Comparison of ENCODE assay signal across 8 cellular contexts in genomic region chr6:13538084-13538483, GRCh38. TPM values are rescaled to one million over a fixed set of nuclear protein-coding genes. Genes with fewer than 3 reads are reported as not detected.
A peak's percentile ranks its signal among the peaks of the same experiment; 100 is the strongest.
DNase-seq lines count a peak whose midpoint lies in the region; ATAC-seq, FAIRE-seq and TF ChIP-seq lines count a peak whose summit lies in the region.

No MANE protein-coding gene starts in this region.

- no peaks in the 10 kb centered on the region for H4K20me1 ChIP-seq in mammary epithelial cell (ENCODE audit: insufficient read depth, low read length)
- H4K20me1 ChIP-seq in HepG2 (ENCODE audit: insufficient read depth, low read length), result no peaks in the 10 kb centered on the region

- no peaks in the 10 kb centered on the region for H3K9me3 Mint-ChIP-seq in activated T-helper 17 cell treated with anti-CD3 and anti-CD28 coated beads, Interleukin-2, amount 50 U/mL, for 72 hours

- BruUV-seq in mammary epithelial cell (replicated peaks; lab: Mats Ljungman, UMichigan) (no TSS peak), HepG2 (replicated peaks; lab: Mats Ljungman, UMichigan) (no TSS peak)

- no peaks in the 10 kb centered on the region for H3K9me3 ChIP-seq in MG63
- no peaks in the 10 kb centered on the region for H3K9me3 ChIP-seq in mammary epithelial cell (replicated peaks; ENCODE audit: insufficient read depth, low read length)
- H3K9me3 ChIP-seq in HepG2 (ENCODE audit: low read length), result no peaks in the 10 kb centered on the region

- TF ChIP-seq POLR2A in HepG2 (IDR thresholded peaks at IDR 0.05; ENCODE audit: insufficient read depth in 1 of 2, low read depth in 2 of 2, low read length in 2 of 2), result no peak

- no peak overlapping the region for H3K9ac ChIP-seq in mammary epithelial cell (ENCODE audit: insufficient read depth, low read length)
- H3K9ac ChIP-seq in HepG2 (ENCODE audit: insufficient read depth, low read depth, low read length), result no peak overlapping the region

- WGBS in mammary epithelial cell (ENCODE audit: low coverage, missing lambda C conversion rate), result 52% methylated on average over 2 of the region's 2 CpGs
- WGBS in HepG2 (ENCODE audit: low lambda C conversion rate), result 9% methylated on average over 2 of the region's 2 CpGs

- intact Hi-C loops in mammary epithelial cell (cut with micrococcal nuclease), result loop anchor here (1.0 to 10.0 kb wide), 4 partner anchors 51 to 633 kb away; partner anchors contain the start of gene GFOD1
- intact Hi-C loops in HepG2 (cut with micrococcal nuclease; ENCODE audit: unreplicated experiment), result loop anchor here (1.0 kb wide), 1 partner anchor 202 kb away; no protein-coding TSS in a partner anchor

- no peaks in the 10 kb centered on the region for H3K79me2 ChIP-seq in mammary epithelial cell (ENCODE audit: insufficient read depth, low read length)
- no peaks in the 10 kb centered on the region for H3K79me2 ChIP-seq in HepG2 (ENCODE audit: insufficient read depth, low read length)

- DNase-seq in ELR (ENCODE audit: low read depth) (peak; percentile 76), MG63 (peak; percentile 6), mammary epithelial cell (peak; percentile 22), HepG2 (ENCODE audit: low spot score) (peak; percentile 55), UCSD-AML1 (lab: John Stamatoyannopoulos, UW; ENCODE audit: unreplicated experiment) (no peak)
- no peak for DNase-seq in effector CD4-positive, alpha-beta T cell

- ATAC-seq in HepG2, result peak; percentile 73
- no peak for ATAC-seq in activated T-helper 17 cell treated with anti-CD3 and anti-CD28 coated beads, Interleukin-2, amount 50 U/mL, for 72 hours (replicated peaks)
- no peak for ATAC-seq in GM21367 (IDR thresholded peaks at IDR 0.05; ENCODE audit: unreplicated experiment)

- H3K27me3 ChIP-seq in MG63 (no peaks in the 10 kb centered on the region), mammary epithelial cell (ENCODE audit: insufficient read depth, low read length) (no peaks in the 10 kb centered on the region), HepG2 (ENCODE audit: control insufficient read depth in 1 of 2, insufficient read depth in 2 of 2, low read length in 2 of 2) (peaks cover 0 to 12% of the 10 kb centered on the region in 2 experiments)

- in situ Hi-C loops in mammary epithelial cell (cut with MboI; ENCODE audit: low sequenced_read_pairs in 2 of 2), result loop anchor here (10.0 to 25.0 kb wide), 2 partner anchors 203 to 626 kb away; no protein-coding TSS in a partner anchor
- in situ Hi-C loops in HepG2 (cut with HindIII; ENCODE audit: extremely low pct_ligation_motif_present, low pct_unique_long_range_greater_than_20kb), result loop anchor here (5.0 to 25.0 kb wide), 3 partner anchors 201 to 626 kb away; no protein-coding TSS in a partner anchor

- no peak overlapping the region for H2AFZ ChIP-seq in mammary epithelial cell (ENCODE audit: low read depth, low read length)
- no peak overlapping the region for H2AFZ ChIP-seq in HepG2 (ENCODE audit: low read length)

- no peak overlapping the region for H3K27ac Mint-ChIP-seq in activated T-helper 17 cell treated with anti-CD3 and anti-CD28 coated beads, Interleukin-2, amount 50 U/mL, for 72 hours

- H3K4me2 ChIP-seq in mammary epithelial cell (ENCODE audit: insufficient read depth, low read depth, low read length), result no peak overlapping the region
- H3K4me2 ChIP-seq in HepG2 (ENCODE audit: low read depth, low read length), result no peak overlapping the region

- no peaks in the 10 kb centered on the region for H3K27me3 Mint-ChIP-seq in activated T-helper 17 cell treated with anti-CD3 and anti-CD28 coated beads, Interleukin-2, amount 50 U/mL, for 72 hours

- CTCF ChIA-PET in mammary epithelial cell (lab: Charles Lee; ENCODE audit: low non-redundant PET), result no interaction called here
- CTCF ChIA-PET in HepG2 (lab: Yijun Ruan, JAX; ENCODE audit: low intra/inter-chr PET ratio, low total read pairs), result interaction anchor here (1.3 to 2.7 kb wide), 2 partner anchors 201 to 205 kb away, joined by 4 to 37 read pairs; no protein-coding TSS in a partner anchor

- TF ChIP-seq RAD21 in HepG2 (CRISPR knock-in tag; IDR thresholded peaks at IDR 0.05), result peak; percentile 69

- H3K4me3 ChIP-seq in MG63, result no peak overlapping the region
- H3K4me3 ChIP-seq in mammary epithelial cell (replicated peaks in 1 of 3; ENCODE audit: insufficient read depth in 1 of 3, low read depth in 2 of 3, low read length in 3 of 3), result no peak overlapping the region
- H3K4me3 ChIP-seq in HepG2 (replicated peaks in 1 of 3; ENCODE audit: insufficient read depth in 1 of 3, low read depth in 2 of 3, low read length in 3 of 3), result no peak overlapping the region

- no peak overlapping the region for H3K4me3 Mint-ChIP-seq in activated T-helper 17 cell treated with anti-CD3 and anti-CD28 coated beads, Interleukin-2, amount 50 U/mL, for 72 hours

- no peaks in the 10 kb centered on the region for H3K4me1 Mint-ChIP-seq in activated T-helper 17 cell treated with anti-CD3 and anti-CD28 coated beads, Interleukin-2, amount 50 U/mL, for 72 hours

- dilution Hi-C loops in mammary epithelial cell (cut with HindIII; ENCODE audit: low sequenced_read_pairs), result no loop called here

- no peaks in the 10 kb centered on the region for H3K36me3 Mint-ChIP-seq in activated T-helper 17 cell treated with anti-CD3 and anti-CD28 coated beads, Interleukin-2, amount 50 U/mL, for 72 hours (ENCODE audit: low read depth)

- H3K36me3 ChIP-seq in MG63 (no peaks in the 10 kb centered on the region), mammary epithelial cell (ENCODE audit: insufficient read depth, low read length) (no peaks in the 10 kb centered on the region), HepG2 (replicated peaks in 1 of 2; ENCODE audit: control insufficient read depth in 1 of 2, insufficient read depth in 2 of 2, low read length in 2 of 2) (no peaks in the 10 kb centered on the region)

- TF ChIP-seq CTCF in mammary epithelial cell (conservative IDR thresholded peaks at IDR 0.05 in 1 of 2, IDR thresholded peaks at IDR 0.05 in 1 of 2; ENCODE audit: extremely low read depth in 1 of 2, insufficient read depth in 1 of 2, low read depth in 1 of 2, low read length in 2 of 2) (peak; percentile 10 to 48), HepG2 (CRISPR knock-in tag; IDR thresholded peaks at IDR 0.05) (peak; percentile 53)

- TF ChIP-seq EP300 in HepG2 (IDR thresholded peaks at IDR 0.05; ENCODE audit: low read depth in 2 of 2, low read length in 2 of 2) (no peak), HepG2 (CRISPR knock-in tag; IDR thresholded peaks at IDR 0.05; ENCODE audit: borderline replicate concordance) (no peak)

- peak; percentile 15 for FAIRE-seq in HepG2 (lab: Jason Lieb, UNC)

- H3K4me1 ChIP-seq in mammary epithelial cell (ENCODE audit: insufficient read depth, low read length) (no peaks in the 10 kb centered on the region), HepG2 (ENCODE audit: insufficient read depth, low read length) (no peaks in the 10 kb centered on the region)

- POLR2A ChIA-PET in HepG2 (lab: Yijun Ruan, JAX), result interaction anchor here (0.6 kb wide), 1 partner anchor 36 kb away, joined by 3 read pairs; the partner anchor contains the start of gene SIRT5

- no peak overlapping the region for H3K27ac ChIP-seq in mammary epithelial cell (ENCODE audit: insufficient read depth, low read depth, low read length)
- no peak overlapping the region for H3K27ac ChIP-seq in HepG2 (ENCODE audit: extremely low read length, insufficient read depth, low read length)

RNA-seq across cellular contexts. Expression of gene SIRT5, which starts 36.3 kb away (rescaled TPM):
- 18.1 and 34.3 TPM in 2 replicates for total RNA-seq in MG63 (2014; rRNA removed; shearing (Covaris generic); ENCODE audit: low replicate concordance)
- total RNA-seq in mammary epithelial cell (10 to 100 TPM; 11.8 to 12.4 TPM), HepG2 (2016; rRNA removed; fragmentation: Illumina TruSeq; extraction: Trizol) (16.6 and 21.8 TPM in 2 replicates)
- polyA plus RNA-seq in mammary epithelial cell (5.1 TPM), HepG2 (2011; rRNA removed) (13.4 and 14.1 TPM in 2 replicates)
- polyA minus RNA-seq in mammary epithelial cell, result 2.3 TPM
- total RNA-seq in HepG2 (2016; cell fraction: cytosol; rRNA removed; fragmentation: Illumina TruSeq; extraction: Trizol; ENCODE audit: low read depth), result 21.9 and 28.4 TPM in 2 replicates
- total RNA-seq in HepG2 (2016; cell fraction: insoluble cytoplasmic fraction; rRNA removed; fragmentation: Illumina TruSeq; extraction: Trizol), result 17.2 TPM in 2 replicates
- 17.8 and 18.2 TPM in 2 replicates for total RNA-seq in HepG2 (2016; cell fraction: membrane; rRNA removed; fragmentation: Illumina TruSeq; extraction: Trizol)
- total RNA-seq in HepG2 (2016; cell fraction: nucleus; rRNA removed; fragmentation: Illumina TruSeq; extraction: Trizol), result 13.1 and 16.9 TPM in 2 replicates
- 8.8 and 9.0 TPM in 2 replicates for polyA plus RNA-seq in HepG2 (2011; cell fraction: cytosol; rRNA removed)
- polyA plus RNA-seq in HepG2 (2011; cell fraction: nucleus; rRNA removed), result 20.2 and 21.9 TPM in 2 replicates
- 10.3 and 16.7 TPM in 2 replicates for polyA plus RNA-seq in HepG2 (2012)
- polyA plus RNA-seq in HepG2 (2016; cell fraction: cytosol; fragmentation: Illumina TruSeq; extraction: Trizol; ENCODE audit: low read depth), result 4.9 and 5.9 TPM in 2 replicates
- 19.7 and 19.8 TPM in 2 replicates for polyA plus RNA-seq in HepG2 (2016; cell fraction: insoluble cytoplasmic fraction; fragmentation: Illumina TruSeq; extraction: Trizol; ENCODE audit: low read depth)
- polyA plus RNA-seq in HepG2 (2016; cell fraction: membrane; fragmentation: Illumina TruSeq; extraction: Trizol; ENCODE audit: low read depth), result 8.4 and 10.3 TPM in 2 replicates
- polyA plus RNA-seq in HepG2 (2016; cell fraction: nucleus; fragmentation: Illumina TruSeq; extraction: Trizol; ENCODE audit: insufficient read depth, low read depth), result 27.2 and 27.6 TPM in 2 replicates
- 5.4 and 6.8 TPM in 2 replicates for polyA minus RNA-seq in HepG2 (2011; rRNA and poly(A)+ RNA removed; ENCODE audit: low replicate concordance)
- polyA minus RNA-seq in HepG2 (2011; cell fraction: cytosol; rRNA and poly(A)+ RNA removed), result 6.1 and 6.7 TPM in 2 replicates
- 16.8 and 17.6 TPM in 2 replicates for polyA minus RNA-seq in HepG2 (2011; cell fraction: nucleus; rRNA and poly(A)+ RNA removed)
- 1 to 10 TPM; 6.6 to 8.9 TPM for total RNA-seq in activated T-helper 17 cell treated with anti-CD3 and anti-CD28 coated beads, Interleukin-2, amount 50 U/mL, for 72 hours

RNA-seq across cellular contexts. Expression of gene GFOD1, which starts 50.7 kb away (rescaled TPM):
- 0.72 and 1.3 TPM in 2 replicates for total RNA-seq in MG63 (2014; rRNA removed; shearing (Covaris generic); ENCODE audit: low replicate concordance)
- total RNA-seq in mammary epithelial cell, result 10 to 100 TPM; 12.3 to 37.3 TPM
- 5.3 TPM for polyA plus RNA-seq in mammary epithelial cell
- polyA minus RNA-seq in mammary epithelial cell, result 9.5 TPM
- 6.4 TPM in 2 replicates for total RNA-seq in HepG2 (2016; rRNA removed; fragmentation: Illumina TruSeq; extraction: Trizol)
- total RNA-seq in HepG2 (2016; cell fraction: cytosol; rRNA removed; fragmentation: Illumina TruSeq; extraction: Trizol; ENCODE audit: low read depth), result 1.1 TPM in 2 replicates
- 5.1 and 7.1 TPM in 2 replicates for total RNA-seq in HepG2 (2016; cell fraction: insoluble cytoplasmic fraction; rRNA removed; fragmentation: Illumina TruSeq; extraction: Trizol)
- 3.3 and 3.7 TPM in 2 replicates for total RNA-seq in HepG2 (2016; cell fraction: membrane; rRNA removed; fragmentation: Illumina TruSeq; extraction: Trizol)
- total RNA-seq in HepG2 (2016; cell fraction: nucleus; rRNA removed; fragmentation: Illumina TruSeq; extraction: Trizol), result 11.3 and 14.8 TPM in 2 replicates
- 1.8 and 1.9 TPM in 2 replicates for polyA plus RNA-seq in HepG2 (2011; rRNA removed)
- polyA plus RNA-seq in HepG2 (2011; cell fraction: cytosol; rRNA removed), result 1.1 and 1.2 TPM in 2 replicates
- polyA plus RNA-seq in HepG2 (2011; cell fraction: nucleus; rRNA removed), result 3.9 TPM in 2 replicates
- polyA plus RNA-seq in HepG2 (2012), result 0.56 and 0.64 TPM in 2 replicates
- 0.99 and 1.2 TPM in 2 replicates for polyA plus RNA-seq in HepG2 (2016; cell fraction: cytosol; fragmentation: Illumina TruSeq; extraction: Trizol; ENCODE audit: low read depth)
- 2.9 and 3.7 TPM in 2 replicates for polyA plus RNA-seq in HepG2 (2016; cell fraction: insoluble cytoplasmic fraction; fragmentation: Illumina TruSeq; extraction: Trizol; ENCODE audit: low read depth)
- 2.2 and 2.5 TPM in 2 replicates for polyA plus RNA-seq in HepG2 (2016; cell fraction: membrane; fragmentation: Illumina TruSeq; extraction: Trizol; ENCODE audit: low read depth)
- 8.2 and 9.4 TPM in 2 replicates for polyA plus RNA-seq in HepG2 (2016; cell fraction: nucleus; fragmentation: Illumina TruSeq; extraction: Trizol; ENCODE audit: insufficient read depth, low read depth)
- 10.2 and 14.8 TPM in 2 replicates for polyA minus RNA-seq in HepG2 (2011; rRNA and poly(A)+ RNA removed; ENCODE audit: low replicate concordance)
- 1.8 and 2.1 TPM in 2 replicates for polyA minus RNA-seq in HepG2 (2011; cell fraction: cytosol; rRNA and poly(A)+ RNA removed)
- 6.7 and 7.7 TPM in 2 replicates for polyA minus RNA-seq in HepG2 (2011; cell fraction: nucleus; rRNA and poly(A)+ RNA removed)
- 1 to 10 TPM; 1.1 to 2.1 TPM for total RNA-seq in activated T-helper 17 cell treated with anti-CD3 and anti-CD28 coated beads, Interleukin-2, amount 50 U/mL, for 72 hours

Comparison
In these comparisons a context has a peak if more than half of its experiments do, and no peak if none do; other contexts are left out.
1. DNase-seq: peak in ELR (single experiment), MG63 (single experiment), mammary epithelial cell (single experiment) and HepG2 (single experiment); none in effector CD4-positive, alpha-beta T cell (single experiment) and UCSD-AML1 (single experiment).